ENCODE assay signal across 22 cellular contexts in genomic region chr9:96559339-96559943, GRCh38.
A peak's percentile ranks its signal among the peaks of the same experiment; 100 is the strongest.
DNase-seq lines count a peak whose midpoint lies in the region; ATAC-seq, FAIRE-seq and TF ChIP-seq lines count a peak whose summit lies in the region.
"Had no signal": no experiment of that assay in that cellular context is flagged by ENCODE, and none has a peak within 500 bp of the region (broad histone marks: within the 10 kb centered on the region; RNA-seq: fewer than 3 reads in every experiment).

No MANE protein-coding gene starts in this region.

- no peaks in the 10 kb centered on the region for H3K9me3 ChIP-seq in Caco-2
- H3K9me3 ChIP-seq in ascending aorta: no peaks in the 10 kb centered on the region
- H3K9me3 ChIP-seq in hepatocyte (ENCODE audit: low read depth): no peaks in the 10 kb centered on the region

- peak overlapping the region; percentile 76 for H3K27ac Mint-ChIP-seq in Caco-2 (ENCODE audit: unreplicated experiment)
- H3K27ac Mint-ChIP-seq: B cell, GM23338 had no signal

- POLR2A ChIA-PET in Caco-2 (lab: Charles Lee): interaction anchor here (0.5 kb wide), 1 partner anchor 15 kb away, joined by 7 read pairs; no protein-coding TSS in a partner anchor

- WGBS in hepatocyte (ENCODE audit: low lambda C conversion rate, missing lambda C conversion rate): 43% methylated on average over 6 of the region's 6 CpGs

- peaks cover 9% of the 10 kb centered on the region for H3K79me2 ChIP-seq in hepatocyte

- H2AFZ ChIP-seq in hepatocyte: no peak overlapping the region
- H2AFZ ChIP-seq: GM23338 had no signal

- H3K4me3 ChIP-seq in Caco-2 (ENCODE audit: low read depth, low read length) (no peak overlapping the region), ascending aorta (peak overlapping the region in 1 of 2 donors; percentile 38), hepatocyte (no peak overlapping the region)
- H3K4me3 ChIP-seq: GM23338 had no signal

- no TSS peak for BruUV-seq in Caco-2 (replicated peaks; lab: Mats Ljungman, UMichigan)

- no peaks in the 10 kb centered on the region for H3K27me3 Mint-ChIP-seq in Caco-2 (ENCODE audit: insufficient read depth, unreplicated experiment)
- H3K27me3 Mint-ChIP-seq: B cell; CD4-positive, alpha-beta memory T cell had no signal

- H3K9me3 Mint-ChIP-seq in Caco-2 (ENCODE audit: unreplicated experiment): no peaks in the 10 kb centered on the region
- H3K9me3 Mint-ChIP-seq: GM23338 had no signal

- CTCF ChIA-PET in Caco-2 (lab: Charles Lee): interaction anchor here (0.6 kb wide), 1 partner anchor 215 kb away, joined by 4 read pairs; no protein-coding TSS in a partner anchor

- no peak for TF ChIP-seq CTCF in Caco-2 (IDR thresholded peaks at IDR 0.05; ENCODE audit: insufficient read depth in 1 of 2, low read depth in 1 of 2, low read length in 1 of 2, severe bottlenecking in 1 of 2, unreplicated experiment in 1 of 2)
- no peak for TF ChIP-seq CTCF in ascending aorta (IDR thresholded peaks at IDR 0.05)
- TF ChIP-seq CTCF in hepatocyte (IDR thresholded peaks at IDR 0.05; ENCODE audit: poor library complexity): no peak

- intact Hi-C loops in Caco-2 (cut with micrococcal nuclease; ENCODE audit: unreplicated experiment) (loop anchor here (1.0 to 5.0 kb wide), 2 partner anchors 62 to 85 kb away; no protein-coding TSS in a partner anchor), ascending aorta (cut with DNase I) (loop anchor here (5.0 to 10.0 kb wide), 2 partner anchors 93 to 1055 kb away; no protein-coding TSS in a partner anchor)

- H3K27me3 ChIP-seq in Caco-2 (replicated peaks; ENCODE audit: control insufficient read depth, insufficient read depth, low read length): no peaks in the 10 kb centered on the region
- no peaks in the 10 kb centered on the region for H3K27me3 ChIP-seq in ascending aorta
- H3K27me3 ChIP-seq in hepatocyte: no peaks in the 10 kb centered on the region

- FAIRE-seq in GM19239 (lab: Jason Lieb, UNC): no peak
- FAIRE-seq: D721Med, G401.6, GM12891 had no signal

- H3K4me3 Mint-ChIP-seq in Caco-2 (ENCODE audit: unreplicated experiment): peak overlapping the region; percentile 47
- H3K4me3 Mint-ChIP-seq: B cell; CD4-positive, alpha-beta memory T cell; GM23338 had no signal

- H3K4me1 ChIP-seq in Caco-2: peaks cover 69% of the 10 kb centered on the region
- H3K4me1 ChIP-seq in ascending aorta: peaks cover 5 to 41% of the 10 kb centered on the region in 2 donors
- H3K4me1 ChIP-seq in hepatocyte (ENCODE audit: insufficient read depth): no peaks in the 10 kb centered on the region

- H4K20me1 ChIP-seq in hepatocyte (ENCODE audit: insufficient read depth, poor library complexity, severe bottlenecking): no peaks in the 10 kb centered on the region

- H3K4me1 Mint-ChIP-seq in Caco-2 (ENCODE audit: low read depth, unreplicated experiment): peaks cover 62% of the 10 kb centered on the region

- peak overlapping the region; percentile 28 for H3K4me2 ChIP-seq in hepatocyte
- H3K4me2 ChIP-seq: GM23338 had no signal

- H3K36me3 Mint-ChIP-seq in Caco-2 (ENCODE audit: insufficient read depth, unreplicated experiment): peaks cover 51% of the 10 kb centered on the region

- no peaks in the 10 kb centered on the region for H3K9me2 ChIP-seq in hepatocyte (replicated peaks; ENCODE audit: insufficient read depth)

- peak overlapping the region; percentile 78 to 96 for H3K27ac ChIP-seq in ascending aorta
- peak overlapping the region; percentile 6 for H3K27ac ChIP-seq in hepatocyte

- peak in 1 of 2 experiments; percentile 51 for DNase-seq in Caco-2
- DNase-seq in ascending aorta (ENCODE audit: low spot score in 2 of 2): no peak
- no peak for DNase-seq in hepatocyte (ENCODE audit: low spot score)
- peak; percentile 40 for DNase-seq in pons (ENCODE audit: low spot score)
- no peak for DNase-seq in hypothalamus (lab: John Stamatoyannopoulos, UW)
- no peak for DNase-seq in GM19239 (ENCODE audit: insufficient read length, low spot score)
- DNase-seq: ACHN; CD4-positive, alpha-beta memory T cell; DMS79 treated with DMSO at 0.1 percent for 48 hours; Kasumi-1; NCI-H187 treated with DMSO at 0.1 percent for 48 hours; NCI-H2171; NCI-H446 treated with DMSO at 0.1 percent for 48 hours; NCI-H748 treated with DMSO at 0.1 percent for 48 hours; SHP77 had no signal

- H3K36me3 ChIP-seq in Caco-2 (ENCODE audit: control insufficient read depth, insufficient read depth, low read length) (peaks cover 2% of the 10 kb centered on the region), ascending aorta (peaks cover 6 to 8% of the 10 kb centered on the region in 2 donors), hepatocyte (replicated peaks; ENCODE audit: insufficient read depth, low read depth) (no peaks in the 10 kb centered on the region)

- ATAC-seq in GM18519 (IDR thresholded peaks at IDR 0.05; ENCODE audit: low FRiP score, unreplicated experiment): no peak
- ATAC-seq: GM23338, Panc1 had no signal
